ENCODE assay signal across 18 cellular contexts in the genomic region with DNA sequence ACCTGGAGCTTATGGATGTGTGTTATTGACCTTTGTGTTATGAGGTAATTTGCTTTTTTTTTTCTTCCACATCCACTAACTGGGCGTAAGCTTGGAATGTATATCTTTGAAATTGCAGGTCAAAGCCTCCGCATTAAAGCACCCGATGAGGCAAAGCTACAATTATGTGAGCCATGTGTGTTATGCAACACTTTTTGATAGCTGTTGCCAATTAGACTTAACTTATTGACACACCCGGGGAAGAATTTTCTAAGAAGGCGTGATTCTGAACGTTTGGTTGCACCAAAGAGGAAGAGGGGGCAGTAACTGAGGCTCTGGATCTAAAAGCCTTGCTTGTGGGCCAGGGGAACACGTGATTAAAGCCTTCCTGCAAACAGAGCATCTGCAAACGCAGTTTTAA. TPM values are rescaled to one million over a fixed set of nuclear protein-coding genes. Genes with fewer than 3 reads are reported as not detected.
DNase-seq lines count a peak whose midpoint lies in the region; ATAC-seq and TF ChIP-seq lines count a peak whose summit lies in the region.
"Had no signal": no experiment of that assay in that cellular context is flagged by ENCODE, and none has a peak within 500 bp of the region (broad histone marks: within the 10 kb centered on the region; RNA-seq: fewer than 3 reads in every experiment).

No MANE protein-coding gene starts in this region.

- H3K27me3 ChIP-seq in Caco-2 (replicated peaks; ENCODE audit: control insufficient read depth, insufficient read depth, low read length) (no peaks in the 10 kb centered on the region), neural progenitor cell (no peaks in the 10 kb centered on the region), heart left ventricle (no peaks in the 10 kb centered on the region)
- H3K27me3 ChIP-seq: esophagus muscularis mucosa, uterus had no signal

- H3K27ac ChIP-seq in neural progenitor cell (no peak overlapping the region), heart left ventricle (no peak overlapping the region)
- H3K27ac ChIP-seq: esophagus muscularis mucosa, uterus had no signal

- no peaks in the 10 kb centered on the region for H3K79me2 ChIP-seq in neural progenitor cell (ENCODE audit: low read depth)

- peak; percentile 60 for ATAC-seq in esophagus mucosa
- ATAC-seq in heart left ventricle: no peak
- ATAC-seq: activated CD4-positive, CD25-positive, alpha-beta regulatory T cell treated with anti-CD3 and anti-CD28 coated beads, Interleukin-2, amount 50 U/mL, for 24 hours; PC-3; stimulated activated naive B cell treated with anti-CD40 and anti-IgM and Interleukin-4, amounts not matched to agents 10 μg/mL and 1 μg/mL and 100 μg/mL, for 72 hours had no signal

- no TSS peak for BruUV-seq in Caco-2 (replicated peaks; lab: Mats Ljungman, UMichigan)

- no peaks in the 10 kb centered on the region for H4K20me1 ChIP-seq in neural progenitor cell (ENCODE audit: low read depth)

- no peaks in the 10 kb centered on the region for H3K9me3 Mint-ChIP-seq in Caco-2 (ENCODE audit: unreplicated experiment)
- H3K9me3 Mint-ChIP-seq in neural progenitor cell: no peaks in the 10 kb centered on the region
- H3K9me3 Mint-ChIP-seq in osteocyte (ENCODE audit: unreplicated experiment): no peaks in the 10 kb centered on the region
- H3K9me3 Mint-ChIP-seq: stimulated activated naive B cell treated with anti-CD40 and anti-IgM and Interleukin-4, amounts not matched to agents 10 μg/mL and 1 μg/mL and 100 μg/mL, for 72 hours had no signal

- CTCF ChIA-PET in Caco-2 (lab: Charles Lee): interaction anchor here (0.5 to 1.2 kb wide), 3 partner anchors 9 to 162 kb away, joined by 3 to 5 read pairs (median 3); a partner anchor contains a TSS

- H3K27ac Mint-ChIP-seq in Caco-2 (ENCODE audit: unreplicated experiment) (peak overlapping the region; percentile 23), neural progenitor cell (no peak overlapping the region), osteocyte (ENCODE audit: unreplicated experiment) (no peak overlapping the region)
- H3K27ac Mint-ChIP-seq: stimulated activated naive B cell treated with anti-CD40 and anti-IgM and Interleukin-4, amounts not matched to agents 10 μg/mL and 1 μg/mL and 100 μg/mL, for 72 hours had no signal

- H3K4me3 ChIP-seq in Caco-2 (ENCODE audit: low read depth, low read length) (no peak overlapping the region), neural progenitor cell (no peak overlapping the region), heart left ventricle (no peak overlapping the region)
- H3K4me3 ChIP-seq: esophagus muscularis mucosa, uterus had no signal

- peak overlapping the region; percentile 32 for H2AFZ ChIP-seq in neural progenitor cell (replicated peaks)

- 70 to 77% (median 72%) methylated on average over 8 of the region's 8 CpGs for WGBS in heart left ventricle, 4 donors

- peak; percentile 39 to 62 for DNase-seq in Caco-2
- peak; percentile 71 for DNase-seq in NCI-H226
- DNase-seq in neural progenitor cell (ENCODE audit: low spot score): no peak
- DNase-seq in osteocyte (ENCODE audit: extremely low spot score, unreplicated experiment): no peak
- no peak for DNase-seq in mesenteric fat pad (ENCODE audit: low spot score)
- no peak for DNase-seq in NCI-H446 (lab: John Stamatoyannopoulos, UW)
- DNase-seq in heart left ventricle: no peak
- DNase-seq: activated CD8-positive, alpha-beta memory T cell treated with anti-CD3 and anti-CD28 coated beads, Interleukin-2, amount 50 U/mL, for 4 hours; activated naive CD4-positive, alpha-beta T cell treated with anti-CD3 and anti-CD28 coated beads, Interleukin-2, amount 50 U/mL, for 16 hours; DMS79; NCI-H2107; PC-3; stimulated activated CD4-positive, alpha-beta T cell treated with anti-CD3 and anti-CD28 coated beads, Interleukin-4, amount 100 ng/mL, for 4 hours; stimulated activated naive B cell treated with anti-CD40 and anti-IgM and Interleukin-4, amounts not matched to agents 10 μg/mL and 1 μg/mL and 100 μg/mL, for 72 hours; uterus had no signal

- TF ChIP-seq CTCF in Caco-2 (IDR thresholded peaks at IDR 0.05; ENCODE audit: insufficient read depth in 1 of 2, low read depth in 1 of 2, low read length in 1 of 2, severe bottlenecking in 1 of 2, unreplicated experiment in 1 of 2): no peak
- no peak for TF ChIP-seq CTCF in neural progenitor cell (IDR thresholded peaks at IDR 0.05)
- TF ChIP-seq CTCF in osteocyte (IDR thresholded peaks at IDR 0.05): no peak
- TF ChIP-seq CTCF in heart left ventricle (IDR thresholded peaks at IDR 0.05): no peak

- no peaks in the 10 kb centered on the region for H3F3A ChIP-seq in neural progenitor cell (ENCODE audit: low read depth)

- no peaks in the 10 kb centered on the region for H3K36me3 Mint-ChIP-seq in Caco-2 (ENCODE audit: insufficient read depth, unreplicated experiment)
- H3K36me3 Mint-ChIP-seq in neural progenitor cell: no peaks in the 10 kb centered on the region
- H3K36me3 Mint-ChIP-seq in osteocyte (ENCODE audit: unreplicated experiment): no peaks in the 10 kb centered on the region

- H3K4me2 ChIP-seq in neural progenitor cell: no peak overlapping the region

- H3K4me3 Mint-ChIP-seq in Caco-2 (ENCODE audit: unreplicated experiment) (no peak overlapping the region), neural progenitor cell (no peak overlapping the region), osteocyte (ENCODE audit: unreplicated experiment) (no peak overlapping the region)
- H3K4me3 Mint-ChIP-seq: stimulated activated naive B cell treated with anti-CD40 and anti-IgM and Interleukin-4, amounts not matched to agents 10 μg/mL and 1 μg/mL and 100 μg/mL, for 72 hours had no signal

- peaks cover 27% of the 10 kb centered on the region for H3K4me1 Mint-ChIP-seq in Caco-2 (ENCODE audit: low read depth, unreplicated experiment)
- H3K4me1 Mint-ChIP-seq in neural progenitor cell: no peaks in the 10 kb centered on the region
- peaks cover 33% of the 10 kb centered on the region for H3K4me1 Mint-ChIP-seq in osteocyte (ENCODE audit: unreplicated experiment)

- H3K36me3 ChIP-seq in Caco-2 (ENCODE audit: control insufficient read depth, insufficient read depth, low read length) (no peaks in the 10 kb centered on the region), neural progenitor cell (no peaks in the 10 kb centered on the region), heart left ventricle (no peaks in the 10 kb centered on the region)
- H3K36me3 ChIP-seq: esophagus muscularis mucosa, uterus had no signal

- no peaks in the 10 kb centered on the region for H3K27me3 Mint-ChIP-seq in Caco-2 (ENCODE audit: insufficient read depth, unreplicated experiment)
- no peaks in the 10 kb centered on the region for H3K27me3 Mint-ChIP-seq in neural progenitor cell (ENCODE audit: insufficient read depth, low read depth)
- no peaks in the 10 kb centered on the region for H3K27me3 Mint-ChIP-seq in osteocyte (ENCODE audit: unreplicated experiment)

- H3K4me1 ChIP-seq in Caco-2 (peaks cover 32% of the 10 kb centered on the region), neural progenitor cell (peaks cover 6% of the 10 kb centered on the region), heart left ventricle (peaks cover 0 to 6% (median 0%) of the 10 kb centered on the region in 12 donors)
- H3K4me1 ChIP-seq: esophagus muscularis mucosa, uterus had no signal

- no peak for TF ChIP-seq POLR2A in heart left ventricle (IDR thresholded peaks at IDR 0.05)

- intact Hi-C loops in Caco-2 (cut with micrococcal nuclease; ENCODE audit: unreplicated experiment) (no loop called here), heart left ventricle (cut with DNase I) (loop anchor here in 2 of 10 donors (10.0 kb wide), 1 partner anchor 52 kb away; no protein-coding TSS in a partner anchor)

- no peak overlapping the region for H3K9ac ChIP-seq in neural progenitor cell

- H3K9me3 ChIP-seq in Caco-2: no peaks in the 10 kb centered on the region
- no peaks in the 10 kb centered on the region for H3K9me3 ChIP-seq in neural progenitor cell (ENCODE audit: low read depth)
- no peaks in the 10 kb centered on the region for H3K9me3 ChIP-seq in heart left ventricle
- H3K9me3 ChIP-seq: esophagus muscularis mucosa, uterus had no signal

- POLR2A ChIA-PET in Caco-2 (lab: Charles Lee): no interaction called here

RNA-seq across cellular contexts. Expression of a gene that starts 0.6 kb away (rescaled TPM):
- total RNA-seq in Caco-2 (2022): not detected in 2 replicates
- 0.16 TPM for total RNA-seq in esophagus mucosa
- total RNA-seq in neural progenitor cell (ENCODE audit: low replicate concordance): 0.15 and 0.51 TPM in 2 replicates
- 0.78 TPM in 1 of 2 replicates, not detected in the other for total RNA-seq in osteocyte
- total RNA-seq in mesenteric fat pad: not detected
- under 1 TPM in 2 of 9 donors, not detected in 7; 0.36 to 0.57 TPM for total RNA-seq in heart left ventricle
- under 1 TPM in 1 of 2 donors, not detected in 1; 0.27 TPM for polyA plus RNA-seq in heart left ventricle
- total RNA-seq: PC-3 had no signal

RNA-seq across cellular contexts. Expression of a gene that starts 2.7 kb away (rescaled TPM):
- total RNA-seq in Caco-2 (2022) (32.8 and 36.5 TPM in 2 replicates), esophagus mucosa (41.8 TPM), neural progenitor cell (ENCODE audit: low replicate concordance) (1.5 TPM in 1 of 2 replicates, not detected in the other), osteocyte (0.59 and 0.68 TPM in 2 replicates), mesenteric fat pad (14.7 TPM), heart left ventricle (10 to 100 TPM in 2 of 9 donors, 1 to 10 TPM in 6, under 1 TPM in 1; 0.88 to 23.9 (median 2.0) TPM)
- polyA plus RNA-seq in heart left ventricle: 1 to 10 TPM; 1.1 to 3.4 TPM

RNA-seq across cellular contexts. Expression of a gene that starts 8.8 kb away (rescaled TPM):
- total RNA-seq in Caco-2 (2022) (1.3 and 2.2 TPM in 2 replicates), esophagus mucosa (5.7 TPM), neural progenitor cell (ENCODE audit: low replicate concordance) (0.87 TPM in 1 of 2 replicates, not detected in the other), osteocyte (1.4 and 1.5 TPM in 2 replicates), mesenteric fat pad (2.5 TPM), heart left ventricle (100 to 1,000 TPM in 4 of 9 donors, 10 to 100 TPM in 5; 51.8 to 126 (median 86.1) TPM)
- 10 to 100 TPM; 58.4 to 80.7 TPM for polyA plus RNA-seq in heart left ventricle

RNA-seq across cellular contexts. Expression of a gene that starts 59.7 kb away (rescaled TPM):
- total RNA-seq in Caco-2 (2022) (78.0 and 79.5 TPM in 2 replicates), esophagus mucosa (32.5 TPM), neural progenitor cell (ENCODE audit: low replicate concordance) (44.8 and 108 TPM in 2 replicates), osteocyte (38.7 and 44.0 TPM in 2 replicates), mesenteric fat pad (34.6 TPM), heart left ventricle (10 to 100 TPM; 21.6 to 45.8 (median 29.9) TPM)
- polyA plus RNA-seq in heart left ventricle: 10 to 100 TPM; 54.4 to 77.7 TPM

Comparison
In these comparisons a context has a peak if more than half of its experiments do, and no peak if none do; other contexts are left out.
1. DNase-seq: peak in Caco-2 (2 of 2) and NCI-H226 (single experiment); none in neural progenitor cell (single experiment), osteocyte (single experiment), mesenteric fat pad (single experiment), NCI-H446 (0 of 2) and heart left ventricle (0 of 5).